ENCODE assay signal across 9 cellular contexts in genomic region chr6:10426781-10427279, GRCh38. TPM values are rescaled to one million over a fixed set of nuclear protein-coding genes. Genes with fewer than 3 reads are reported as not detected.
DNase-seq lines count a peak whose midpoint lies in the region; ATAC-seq and TF ChIP-seq lines count a peak whose summit lies in the region.
"Had no signal": no experiment of that assay in that cellular context is flagged by ENCODE, and none has a peak within 500 bp of the region (broad histone marks: within the 10 kb centered on the region; RNA-seq: fewer than 3 reads in every experiment).

No MANE protein-coding gene starts in this region.

- POLR2A ChIA-PET in A673 (lab: Charles Lee; ENCODE audit: low non-redundant PET): no interaction called here
- POLR2A ChIA-PET in HEK293 (lab: Yijun Ruan, JAX): interaction anchor here (11.5 kb wide), 1 partner anchor 13 kb away, joined by 112 read pairs; the partner anchor contains the start of gene TFAP2A

- BruUV-seq in A673 (replicated peaks; lab: Mats Ljungman, UMichigan): no TSS peak

- CTCF ChIA-PET in A673 (lab: Charles Lee): interaction anchor here (0.5 to 0.7 kb wide), 3 partner anchors 11 to 375 kb away, joined by 3 to 4 read pairs (median 3); no protein-coding TSS in a partner anchor
- CTCF ChIA-PET in HEK293 (lab: Yijun Ruan, JAX): interaction anchor here (0.7 to 3.7 kb wide), 7 partner anchors 8 to 1929 kb away, joined by 3 to 42 read pairs (median 4); partner anchors contain the start of gene TFAP2A

- H3K27ac Mint-ChIP-seq in mesothelial cell of epicardium: peak overlapping the region; percentile 90

- H3K4me1 ChIP-seq in A673 (ENCODE audit: insufficient read depth, low read length, poor library complexity, severe bottlenecking) (peaks cover 30% of the 10 kb centered on the region), HEK293 (ENCODE audit: control insufficient read depth, insufficient read depth, low read length) (peaks cover 16% of the 10 kb centered on the region), breast epithelium (no peaks in the 10 kb centered on the region)

- H3K27ac ChIP-seq in A673 (ENCODE audit: low read depth, low read length, poor library complexity, severe bottlenecking) (peak overlapping the region; percentile 58), HEK293 (ENCODE audit: extremely low read depth, low read depth, low read length) (no peak overlapping the region; the same call in 1 of the 2 replicates), breast epithelium (peak overlapping the region; percentile 88 to 91)

- H3K9me3 ChIP-seq in A673 (ENCODE audit: low read depth, low read length, poor library complexity, severe bottlenecking) (no peaks in the 10 kb centered on the region), HEK293 (ENCODE audit: control insufficient read depth, insufficient read depth, low read depth, low read length) (no peaks in the 10 kb centered on the region), breast epithelium (no peaks in the 10 kb centered on the region)

- peak; percentile 49 for DNase-seq in A673 (ENCODE audit: low spot score)
- DNase-seq in breast epithelium (ENCODE audit: low spot score in 2 of 2): no peak
- no peak for DNase-seq in mesothelial cell of epicardium (ENCODE audit: low spot score in 2 of 2, unreplicated experiment in 2 of 2)
- DNase-seq in HUDEP-2 (lab: John Stamatoyannopoulos, UW; ENCODE audit: unreplicated experiment in 76 of 76): no peak
- DNase-seq in RKO (ENCODE audit: low spot score): no peak
- DNase-seq: activated gamma-delta T cell treated with Interleukin-2 at 50 U/mL for 16 hours had no signal

- peak overlapping the region; percentile 39 for H3K4me3 ChIP-seq in A673 (ENCODE audit: low read depth, low read length, poor library complexity, severe bottlenecking)
- peak overlapping the region; percentile 27 for H3K4me3 ChIP-seq in HEK293 (ENCODE audit: low read depth, low read length)
- peak overlapping the region; percentile 47 to 78 (median 56) for H3K4me3 ChIP-seq in breast epithelium

- no peaks in the 10 kb centered on the region for H3K27me3 ChIP-seq in A673 (replicated peaks; ENCODE audit: insufficient read depth, low read depth, low read length, poor library complexity)
- H3K27me3 ChIP-seq in breast epithelium: peaks cover 0 to 9% of the 10 kb centered on the region in 2 donors

- TF ChIP-seq CTCF in A673 (conservative IDR thresholded peaks at IDR 0.05; ENCODE audit: low read depth, low read length) (no peak), HEK293 (tag by site-specific recombination; IDR thresholded peaks at IDR 0.05) (no peak), breast epithelium (IDR thresholded peaks at IDR 0.05) (no peak), mesothelial cell of epicardium (IDR thresholded peaks at IDR 0.05; ENCODE audit: unreplicated experiment) (no peak)

- H3K36me3 ChIP-seq in A673 (ENCODE audit: insufficient read depth, low read length, poor library complexity, severe bottlenecking): no peaks in the 10 kb centered on the region
- H3K36me3 ChIP-seq in HEK293 (ENCODE audit: control insufficient read depth in 2 of 2, insufficient read depth in 1 of 2, low read length in 2 of 2): no peaks in the 10 kb centered on the region
- H3K36me3 ChIP-seq in breast epithelium: no peaks in the 10 kb centered on the region

- peaks cover 51% of the 10 kb centered on the region for H3K4me1 Mint-ChIP-seq in mesothelial cell of epicardium

- peaks cover 41% of the 10 kb centered on the region for H3K27me3 Mint-ChIP-seq in mesothelial cell of epicardium (ENCODE audit: low read depth)

- no peaks in the 10 kb centered on the region for H3K9me3 Mint-ChIP-seq in mesothelial cell of epicardium

- H3K36me3 Mint-ChIP-seq in mesothelial cell of epicardium: no peaks in the 10 kb centered on the region

- no peak for TF ChIP-seq POLR2A in breast epithelium (IDR thresholded peaks at IDR 0.05)

- intact Hi-C loops in A673 (cut with micrococcal nuclease; ENCODE audit: unreplicated experiment): loop anchor here (5.0 kb wide), 3 partner anchors 1175 to 1890 kb away; no protein-coding TSS in a partner anchor
- intact Hi-C loops in breast epithelium (cut with DNase I; ENCODE audit: low total_unique reads): no loop called here

- no peak for ATAC-seq in GM21367 (IDR thresholded peaks at IDR 0.05; ENCODE audit: unreplicated experiment)
- ATAC-seq in HG02970 (IDR thresholded peaks at IDR 0.05; ENCODE audit: low FRiP score, unreplicated experiment): no peak

- peak overlapping the region; percentile 74 for H3K4me3 Mint-ChIP-seq in mesothelial cell of epicardium

TF ChIP-seq in HEK293, 187 proteins besides CTCF, POLR2A, EP300 and RAD21:
- no peak for TF ChIP-seq ELK4 (IDR thresholded peaks at IDR 0.05; ENCODE audit: borderline replicate concordance, low read depth, low read length)
- no peak for TF ChIP-seq ZEB2 (tag by site-specific recombination; IDR thresholded peaks at IDR 0.05)
- TF ChIP-seq TCF7L2 (IDR thresholded peaks at IDR 0.05; ENCODE audit: borderline replicate concordance, low read depth, low read length): peak; percentile 65

RNA-seq across cellular contexts. Expression of gene TFAP2A, which starts 12.0 kb away (rescaled TPM):
- 19.1 and 19.3 TPM in 2 replicates for total RNA-seq in A673 (2021)
- 10 to 100 TPM in 2 of 3 donors, not detected in 1; 25.2 to 46.0 TPM for total RNA-seq in breast epithelium
- total RNA-seq in mesothelial cell of epicardium: 62.4 to 63.5 TPM (median 63.4 TPM) in 3 replicates
